ENCODE assay signal across 23 cellular contexts in the genomic region with DNA sequence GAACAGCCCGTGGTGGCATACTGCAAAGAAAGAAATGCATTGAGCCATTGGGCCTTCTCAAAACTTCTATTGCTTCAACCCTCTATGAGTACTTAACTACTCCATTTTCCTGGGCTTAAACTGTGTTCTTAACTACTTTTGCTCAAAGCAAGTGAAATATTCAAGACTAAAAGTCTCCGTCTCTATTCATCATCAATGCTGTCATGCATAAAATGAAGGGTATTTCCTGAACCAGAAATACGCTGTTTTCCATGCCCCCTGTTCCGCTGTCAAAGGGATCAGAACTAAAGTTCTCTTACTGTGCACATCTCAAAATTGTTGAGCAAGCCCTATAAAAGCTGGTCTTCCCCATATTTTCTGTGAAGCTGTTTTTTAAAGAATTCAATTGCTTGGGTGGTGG. TPM values are rescaled to one million over a fixed set of nuclear protein-coding genes. Genes with fewer than 3 reads are reported as not detected.
DNase-seq lines count a peak whose midpoint lies in the region; ATAC-seq, FAIRE-seq and TF ChIP-seq lines count a peak whose summit lies in the region.
"Had no signal": no experiment of that assay in that cellular context is flagged by ENCODE, and none has a peak within 500 bp of the region (broad histone marks: within the 10 kb centered on the region; RNA-seq: fewer than 3 reads in every experiment).

No MANE protein-coding gene starts in this region.

- peak overlapping the region; percentile 100 for H3K27ac Mint-ChIP-seq in stimulated activated naive CD8-positive, alpha-beta T cell treated with anti-CD3 and anti-CD28 coated beads, Interleukin-15, Interleukin-2, amounts not matched to agents 100 ng/mL and 50 ng/mL, for 24 hours
- H3K27ac Mint-ChIP-seq in activated T-helper 17 cell treated with anti-CD3 and anti-CD28 coated beads, Interleukin-2, amount 50 U/mL, for 72 hours: peak overlapping the region; percentile 100
- H3K27ac Mint-ChIP-seq: mesothelial cell of epicardium had no signal

- H3K4me1 ChIP-seq in HepG2 (ENCODE audit: insufficient read depth, low read length) (peaks cover 100% of the 10 kb centered on the region), vagina (peaks cover 98% of the 10 kb centered on the region)

- CTCF ChIA-PET in HepG2 (lab: Yijun Ruan, JAX; ENCODE audit: low intra/inter-chr PET ratio, low total read pairs): no interaction called here

- H3K9me3 ChIP-seq in HepG2 (ENCODE audit: low read length) (no peaks in the 10 kb centered on the region), vagina (no peaks in the 10 kb centered on the region)
- H3K9me3 ChIP-seq: breast epithelium, left ventricle myocardium inferior had no signal

- H3K4me2 ChIP-seq in HepG2 (ENCODE audit: low read depth, low read length): no peak overlapping the region

- H2AFZ ChIP-seq in HepG2 (ENCODE audit: low read length): no peak overlapping the region

- intact Hi-C loops in HepG2 (cut with micrococcal nuclease; ENCODE audit: unreplicated experiment): no loop called here
- intact Hi-C loops in vagina (cut with DNase I): no loop called here

- H3K9ac ChIP-seq in HepG2 (ENCODE audit: insufficient read depth, low read depth, low read length): no peak overlapping the region

- in situ Hi-C loops in HepG2 (cut with HindIII; ENCODE audit: extremely low pct_ligation_motif_present, low pct_unique_long_range_greater_than_20kb): no loop called here

- peaks cover 63% of the 10 kb centered on the region for H3K79me2 ChIP-seq in HepG2 (ENCODE audit: insufficient read depth, low read length)

- no peaks in the 10 kb centered on the region for H3K27me3 ChIP-seq in HepG2 (ENCODE audit: control insufficient read depth in 1 of 2, insufficient read depth in 2 of 2, low read length in 2 of 2)
- H3K27me3 ChIP-seq in vagina: no peaks in the 10 kb centered on the region
- H3K27me3 ChIP-seq: breast epithelium had no signal

- peaks cover 100% of the 10 kb centered on the region for H3K4me1 Mint-ChIP-seq in stimulated activated naive CD8-positive, alpha-beta T cell treated with anti-CD3 and anti-CD28 coated beads, Interleukin-15, Interleukin-2, amounts not matched to agents 100 ng/mL and 50 ng/mL, for 24 hours (ENCODE audit: low read depth)
- H3K4me1 Mint-ChIP-seq in activated T-helper 17 cell treated with anti-CD3 and anti-CD28 coated beads, Interleukin-2, amount 50 U/mL, for 72 hours: peaks cover 78% of the 10 kb centered on the region

- WGBS in HepG2 (ENCODE audit: low lambda C conversion rate): 88% methylated on average over 4 of the region's 4 CpGs

- H4K20me1 ChIP-seq in HepG2 (ENCODE audit: insufficient read depth, low read length): peaks cover 48% of the 10 kb centered on the region

- TF ChIP-seq EP300 in HepG2 (IDR thresholded peaks at IDR 0.05; ENCODE audit: low read depth in 2 of 2, low read length in 2 of 2) (no peak), HepG2 (CRISPR knock-in tag; IDR thresholded peaks at IDR 0.05; ENCODE audit: borderline replicate concordance) (no peak)

- no peak for TF ChIP-seq RAD21 in HepG2 (CRISPR knock-in tag; IDR thresholded peaks at IDR 0.05)

- no peaks in the 10 kb centered on the region for H3K27me3 Mint-ChIP-seq in stimulated activated naive CD8-positive, alpha-beta T cell treated with anti-CD3 and anti-CD28 coated beads, Interleukin-15, Interleukin-2, amounts not matched to agents 100 ng/mL and 50 ng/mL, for 24 hours
- H3K27me3 Mint-ChIP-seq in activated T-helper 17 cell treated with anti-CD3 and anti-CD28 coated beads, Interleukin-2, amount 50 U/mL, for 72 hours: no peaks in the 10 kb centered on the region
- H3K27me3 Mint-ChIP-seq: naive thymus-derived CD8-positive, alpha-beta T cell had no signal

- POLR2A ChIA-PET in HepG2 (lab: Yijun Ruan, JAX): interaction anchor here (0.7 to 2.4 kb wide), 4 partner anchors 11 to 22 kb away, joined by 3 to 5 read pairs (median 4); a partner anchor contains a TSS

- no peak for FAIRE-seq in HepG2 (lab: Jason Lieb, UNC)
- FAIRE-seq: colon, frontal cortex, G401.6 had no signal

- no peak for TF ChIP-seq CTCF in HepG2 (CRISPR knock-in tag; IDR thresholded peaks at IDR 0.05)
- no peak for TF ChIP-seq CTCF in vagina (IDR thresholded peaks at IDR 0.05)

- H3K27ac ChIP-seq in HepG2 (ENCODE audit: extremely low read length, insufficient read depth, low read length) (peak overlapping the region; percentile 99), vagina (peak overlapping the region; percentile 63)
- H3K27ac ChIP-seq: breast epithelium, HL-60, left ventricle myocardium inferior had no signal

- DNase-seq in stimulated activated naive CD8-positive, alpha-beta T cell treated with anti-CD3 and anti-CD28 coated beads, Interleukin-15, Interleukin-2, amounts not matched to agents 100 U/mL and 50 U/mL, for 24 hours: no peak
- DNase-seq in HepG2 (ENCODE audit: low spot score): no peak
- no peak for DNase-seq in vagina (ENCODE audit: extremely low spot score in 2 of 2)
- DNase-seq in SHP77 (lab: John Stamatoyannopoulos, UW): no peak
- no peak for DNase-seq in pons (ENCODE audit: low spot score)
- DNase-seq: effector memory CD4-positive, alpha-beta T cell; left ventricle myocardium inferior; naive thymus-derived CD8-positive, alpha-beta T cell; NCI-H187; NCI-H774; T-helper 9 cell had no signal

- no peak overlapping the region for H3K4me3 ChIP-seq in HepG2 (replicated peaks in 1 of 3; ENCODE audit: insufficient read depth in 1 of 3, low read depth in 2 of 3, low read length in 3 of 3)
- H3K4me3 ChIP-seq in vagina: no peak overlapping the region
- H3K4me3 ChIP-seq: breast epithelium, left ventricle myocardium inferior had no signal

- TF ChIP-seq POLR2A in HepG2 (IDR thresholded peaks at IDR 0.05; ENCODE audit: insufficient read depth in 1 of 2, low read depth in 2 of 2, low read length in 2 of 2) (no peak), vagina (IDR thresholded peaks at IDR 0.05) (no peak)

- no peaks in the 10 kb centered on the region for H3K9me3 Mint-ChIP-seq in stimulated activated naive CD8-positive, alpha-beta T cell treated with anti-CD3 and anti-CD28 coated beads, Interleukin-15, Interleukin-2, amounts not matched to agents 100 ng/mL and 50 ng/mL, for 24 hours
- H3K9me3 Mint-ChIP-seq in activated T-helper 17 cell treated with anti-CD3 and anti-CD28 coated beads, Interleukin-2, amount 50 U/mL, for 72 hours: peaks cover under 1% of the 10 kb centered on the region
- H3K9me3 Mint-ChIP-seq: mesothelial cell of epicardium; naive thymus-derived CD8-positive, alpha-beta T cell had no signal

- H3K4me3 Mint-ChIP-seq in stimulated activated naive CD8-positive, alpha-beta T cell treated with anti-CD3 and anti-CD28 coated beads, Interleukin-15, Interleukin-2, amounts not matched to agents 100 ng/mL and 50 ng/mL, for 24 hours: no peak overlapping the region
- H3K4me3 Mint-ChIP-seq in activated T-helper 17 cell treated with anti-CD3 and anti-CD28 coated beads, Interleukin-2, amount 50 U/mL, for 72 hours: peak overlapping the region; percentile 76
- H3K4me3 Mint-ChIP-seq: mesothelial cell of epicardium; naive thymus-derived CD8-positive, alpha-beta T cell had no signal

- no peak for ATAC-seq in stimulated activated naive CD8-positive, alpha-beta T cell treated with anti-CD3 and anti-CD28 coated beads, Interleukin-15, Interleukin-2, amounts not matched to agents 100 U/mL and 50 U/mL, for 24 hours
- no peak for ATAC-seq in activated T-helper 17 cell treated with anti-CD3 and anti-CD28 coated beads, Interleukin-2, amount 50 U/mL, for 72 hours (replicated peaks)
- ATAC-seq in HepG2: no peak
- ATAC-seq in HG03571 (IDR thresholded peaks at IDR 0.05; ENCODE audit: unreplicated experiment): no peak
- ATAC-seq: naive thymus-derived CD8-positive, alpha-beta T cell had no signal

- no TSS peak for BruUV-seq in HepG2 (replicated peaks; lab: Mats Ljungman, UMichigan)

- H3K36me3 ChIP-seq in HepG2 (replicated peaks in 1 of 2; ENCODE audit: control insufficient read depth in 1 of 2, insufficient read depth in 2 of 2, low read length in 2 of 2): peaks cover 6 to 47% of the 10 kb centered on the region in 2 experiments; a peak in 4 of 5 replicates
- H3K36me3 ChIP-seq in vagina: peaks cover 0 to 22% of the 10 kb centered on the region in 2 donors
- H3K36me3 ChIP-seq: breast epithelium had no signal

- H3K36me3 Mint-ChIP-seq in stimulated activated naive CD8-positive, alpha-beta T cell treated with anti-CD3 and anti-CD28 coated beads, Interleukin-15, Interleukin-2, amounts not matched to agents 100 ng/mL and 50 ng/mL, for 24 hours (ENCODE audit: low read depth): peaks cover 82% of the 10 kb centered on the region
- H3K36me3 Mint-ChIP-seq in activated T-helper 17 cell treated with anti-CD3 and anti-CD28 coated beads, Interleukin-2, amount 50 U/mL, for 72 hours (ENCODE audit: low read depth): peaks cover 95% of the 10 kb centered on the region

RNA-seq across cellular contexts. Expression of a gene that starts 20.3 kb away (rescaled TPM):
- total RNA-seq in activated T-helper 17 cell treated with anti-CD3 and anti-CD28 coated beads, Interleukin-2, amount 50 U/mL, for 72 hours: 10 to 100 TPM; 42.8 to 92.4 TPM
- total RNA-seq in HepG2 (2016; rRNA removed; fragmentation: Illumina TruSeq; extraction: Trizol) (71.8 and 79.5 TPM in 2 replicates), vagina (71.0 TPM)
- 41.9 and 49.0 TPM in 2 replicates for total RNA-seq in HepG2 (2016; cell fraction: cytosol; rRNA removed; fragmentation: Illumina TruSeq; extraction: Trizol; ENCODE audit: low read depth)
- 64.5 and 73.0 TPM in 2 replicates for total RNA-seq in HepG2 (2016; cell fraction: insoluble cytoplasmic fraction; rRNA removed; fragmentation: Illumina TruSeq; extraction: Trizol)
- 102 and 124 TPM in 2 replicates for total RNA-seq in HepG2 (2016; cell fraction: membrane; rRNA removed; fragmentation: Illumina TruSeq; extraction: Trizol)
- 38.0 and 42.7 TPM in 2 replicates for total RNA-seq in HepG2 (2016; cell fraction: nucleus; rRNA removed; fragmentation: Illumina TruSeq; extraction: Trizol)
- polyA plus RNA-seq in HepG2 (2011; rRNA removed): 117 and 140 TPM in 2 replicates
- polyA plus RNA-seq in HepG2 (2011; cell fraction: cytosol; rRNA removed): 63.7 and 115 TPM in 2 replicates
- polyA plus RNA-seq in HepG2 (2011; cell fraction: nucleus; rRNA removed): 132 and 149 TPM in 2 replicates
- polyA plus RNA-seq in HepG2 (2012): 62.2 and 69.8 TPM in 2 replicates
- 51.8 and 68.8 TPM in 2 replicates for polyA plus RNA-seq in HepG2 (2016; cell fraction: cytosol; fragmentation: Illumina TruSeq; extraction: Trizol; ENCODE audit: low read depth)
- 103 and 110 TPM in 2 replicates for polyA plus RNA-seq in HepG2 (2016; cell fraction: insoluble cytoplasmic fraction; fragmentation: Illumina TruSeq; extraction: Trizol; ENCODE audit: low read depth)
- polyA plus RNA-seq in HepG2 (2016; cell fraction: membrane; fragmentation: Illumina TruSeq; extraction: Trizol; ENCODE audit: low read depth): 106 and 126 TPM in 2 replicates
- 70.3 and 71.0 TPM in 2 replicates for polyA plus RNA-seq in HepG2 (2016; cell fraction: nucleus; fragmentation: Illumina TruSeq; extraction: Trizol; ENCODE audit: insufficient read depth, low read depth)
- polyA minus RNA-seq in HepG2 (2011; rRNA and poly(A)+ RNA removed; ENCODE audit: low replicate concordance): 134 and 280 TPM in 2 replicates
- polyA minus RNA-seq in HepG2 (2011; cell fraction: cytosol; rRNA and poly(A)+ RNA removed): 79.8 and 91.3 TPM in 2 replicates
- 24.6 and 28.0 TPM in 2 replicates for polyA minus RNA-seq in HepG2 (2011; cell fraction: nucleus; rRNA and poly(A)+ RNA removed)

RNA-seq across cellular contexts. Expression of a gene that starts 39.0 kb away (rescaled TPM):
- total RNA-seq in activated T-helper 17 cell treated with anti-CD3 and anti-CD28 coated beads, Interleukin-2, amount 50 U/mL, for 72 hours: under 1 TPM in 1 of 2 donors, not detected in 1; 0.21 TPM
- total RNA-seq in HepG2 (2016; rRNA removed; fragmentation: Illumina TruSeq; extraction: Trizol): not detected in 2 replicates
- 0.18 TPM in 1 of 2 replicates, not detected in the other for total RNA-seq in HepG2 (2016; cell fraction: cytosol; rRNA removed; fragmentation: Illumina TruSeq; extraction: Trizol; ENCODE audit: low read depth)
- total RNA-seq in HepG2 (2016; cell fraction: insoluble cytoplasmic fraction; rRNA removed; fragmentation: Illumina TruSeq; extraction: Trizol): 0.09 TPM in 1 of 2 replicates, not detected in the other
- 0.15 TPM in 1 of 2 replicates, not detected in the other for total RNA-seq in HepG2 (2016; cell fraction: membrane; rRNA removed; fragmentation: Illumina TruSeq; extraction: Trizol)
- total RNA-seq in HepG2 (2016; cell fraction: nucleus; rRNA removed; fragmentation: Illumina TruSeq; extraction: Trizol): 0.28 TPM in 1 of 2 replicates, not detected in the other
- 0.03 TPM in 1 of 2 replicates, not detected in the other for polyA plus RNA-seq in HepG2 (2011; rRNA removed)
- 0.03 and 0.18 TPM in 2 replicates for polyA plus RNA-seq in HepG2 (2011; cell fraction: cytosol; rRNA removed)
- 0.10 and 0.48 TPM in 2 replicates for polyA plus RNA-seq in HepG2 (2011; cell fraction: nucleus; rRNA removed)
- 0.15 TPM in 1 of 2 replicates, not detected in the other for polyA plus RNA-seq in HepG2 (2012)
- polyA plus RNA-seq in HepG2 (2016; cell fraction: cytosol; fragmentation: Illumina TruSeq; extraction: Trizol; ENCODE audit: low read depth): not detected in 2 replicates
- not detected in 2 replicates for polyA plus RNA-seq in HepG2 (2016; cell fraction: insoluble cytoplasmic fraction; fragmentation: Illumina TruSeq; extraction: Trizol; ENCODE audit: low read depth)
- polyA plus RNA-seq in HepG2 (2016; cell fraction: membrane; fragmentation: Illumina TruSeq; extraction: Trizol; ENCODE audit: low read depth): not detected in 2 replicates
- not detected in 2 replicates for polyA plus RNA-seq in HepG2 (2016; cell fraction: nucleus; fragmentation: Illumina TruSeq; extraction: Trizol; ENCODE audit: insufficient read depth, low read depth)
- 0.09 and 0.32 TPM in 2 replicates for polyA minus RNA-seq in HepG2 (2011; rRNA and poly(A)+ RNA removed; ENCODE audit: low replicate concordance)
- 0.30 TPM in 1 of 2 replicates, not detected in the other for polyA minus RNA-seq in HepG2 (2011; cell fraction: cytosol; rRNA and poly(A)+ RNA removed)
- 0.26 and 0.50 TPM in 2 replicates for polyA minus RNA-seq in HepG2 (2011; cell fraction: nucleus; rRNA and poly(A)+ RNA removed)
- total RNA-seq in vagina: not detected
- total RNA-seq: esophagus mucosa; naive thymus-derived CD8-positive, alpha-beta T cell; renal cortical epithelial cell had no signal
- polyA plus RNA-seq: adipose tissue had no signal
